Comparison of ENCODE assay signal across 36 cellular contexts in the genomic region with DNA sequence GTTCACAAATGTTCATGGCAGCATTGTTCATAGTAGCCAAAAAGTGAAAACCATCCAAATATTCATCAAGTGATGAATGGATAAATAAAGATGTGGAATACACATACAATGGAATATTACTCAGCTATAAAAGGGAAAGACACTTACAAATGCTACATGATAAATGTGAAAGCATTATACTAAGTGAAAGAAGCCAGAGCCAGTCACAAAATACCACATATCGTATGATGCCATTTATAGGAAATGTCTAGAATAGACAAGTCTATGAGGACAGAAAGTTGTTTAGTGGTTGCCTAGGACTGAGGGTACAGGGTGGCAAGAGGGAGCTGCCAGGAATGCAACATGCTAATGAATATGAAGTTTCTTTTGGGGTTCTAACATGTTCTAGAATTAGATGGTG.
"Had no signal": no experiment of that assay in that cellular context is flagged by ENCODE, and none has a peak within 500 bp of the region (broad histone marks: within the 10 kb centered on the region; RNA-seq: fewer than 3 reads in every experiment).

No MANE protein-coding gene starts in this region.

- H3K4me2 ChIP-seq: PC-9 had no signal

- H3K27ac Mint-ChIP-seq: activated CD4-positive, alpha-beta T cell treated with anti-CD3 and anti-CD28 coated beads, Interleukin-2, amount 10 ng/mL, durations not matched to agents 24 days and 14 days; activated CD8-positive, alpha-beta T cell treated with anti-CD3 and anti-CD28 coated beads for 36 hours; activated naive CD4-positive, alpha-beta T cell treated with anti-CD3 and anti-CD28 coated beads, Interleukin-2, amount 50 U/mL, for 24 hours; activated naive CD8-positive, alpha-beta T cell treated with anti-CD3 and anti-CD28 coated beads, Interleukin-2, amount 10 ng/mL, durations not matched to agents 7 days and 5 days; activated T-cell treated with anti-CD3 and anti-CD28 coated beads, Interleukin-2, amount 50 U/mL, for 24 hours; activated T-helper 2 cell treated with anti-CD3 and anti-CD28 coated beads, Interferon-gamma antibody, Interleukin-2, Interleukin-4, amounts not matched to agents 10 μg/mL and 5 μg/mL and 100 μg/mL, durations not matched to agents 14 hours and 24 hours and 36 hours; IgD-negative memory B cell had no signal

- DNase-seq: activated CD4-positive, alpha-beta T cell treated with anti-CD3 and anti-CD28 coated beads for 1 hour; activated CD4-positive, alpha-beta T cell treated with anti-CD3 and anti-CD28 coated beads, Interleukin-2, amount 10 ng/mL, durations not matched to agents 24 days and 14 days; activated CD4-positive, alpha-beta T cell treated with anti-CD3 and anti-CD28 coated beads, Interleukin-2, amount 50 U/mL, for 4 hours; activated CD4-positive, CD25-positive, alpha-beta regulatory T cell; activated CD8-positive, alpha-beta T cell treated with anti-CD3 and anti-CD28 coated beads for 36 hours; activated gamma-delta T cell; activated naive CD4-positive, alpha-beta T cell treated with Interleukin-2 at 50 U/mL for 16 hours; activated naive CD8-positive, alpha-beta T cell treated with anti-CD3 and anti-CD28 coated beads, Interleukin-2, amount 10 ng/mL, durations not matched to agents 7 days and 5 days; activated T-cell treated with anti-CD3 and anti-CD28 coated beads, Interleukin-2, amount 50 U/mL, for 24 hours; amygdala; Kasumi-1; KBM-7; MG63; NCI-H1048; NCI-H1105 treated with DMSO at 0.1 percent for 48 hours; NCI-H1436; NCI-H1694; NCI-H1930; NCI-H2081 treated with DMSO at 0.1 percent for 48 hours; NCI-H226; NCI-H446 treated with DMSO at 0.1 percent for 48 hours; NCI-H524 treated with DMSO at 0.1 percent for 48 hours; NK-92 treated with Interleukin-12 subunit alpha and Interleukin-12 subunit beta, amount 100 ng/mL, for 24 hours; PC-9; Right ventricle myocardium superior; SW 1271; T-helper 1 cell; T-helper 2 cell; T-helper 9 cell; WERI-Rb-1 had no signal

- H3K27ac ChIP-seq: ascending aorta, cardiac muscle cell, PC-9, RWPE1, WERI-Rb-1 had no signal

- H2AFZ ChIP-seq: PC-9 had no signal

- H3K9me3 ChIP-seq: MG63 had no signal

- H3K27me3 ChIP-seq: ascending aorta, cardiac muscle cell, MG63 had no signal

- H3K27me3 Mint-ChIP-seq: activated naive CD4-positive, alpha-beta T cell treated with anti-CD3 and anti-CD28 coated beads, Interleukin-2, amount 50 U/mL, for 24 hours; activated T-cell treated with anti-CD3 and anti-CD28 coated beads, Interleukin-2, amount 50 U/mL, for 24 hours had no signal

- H3K36me3 Mint-ChIP-seq: activated naive CD4-positive, alpha-beta T cell treated with anti-CD3 and anti-CD28 coated beads, Interleukin-2, amount 50 U/mL, for 24 hours; activated naive CD8-positive, alpha-beta T cell treated with anti-CD3 and anti-CD28 coated beads, Interleukin-2, amount 10 ng/mL, durations not matched to agents 7 days and 5 days; IgD-negative memory B cell had no signal

- H3K4me3 ChIP-seq: ascending aorta, cardiac muscle cell, MG63, PC-9 had no signal

- H3K4me1 Mint-ChIP-seq: activated CD4-positive, alpha-beta T cell treated with anti-CD3 and anti-CD28 coated beads, Interleukin-2, amount 10 ng/mL, durations not matched to agents 24 days and 14 days; activated naive CD4-positive, alpha-beta T cell treated with anti-CD3 and anti-CD28 coated beads, Interleukin-2, amount 50 U/mL, for 24 hours; activated naive CD8-positive, alpha-beta T cell treated with anti-CD3 and anti-CD28 coated beads, Interleukin-2, amount 10 ng/mL, durations not matched to agents 7 days and 5 days had no signal

- H3K4me3 Mint-ChIP-seq: activated CD4-positive, alpha-beta T cell treated with anti-CD3 and anti-CD28 coated beads, Interleukin-2, amount 10 ng/mL, durations not matched to agents 24 days and 14 days; activated CD8-positive, alpha-beta T cell treated with anti-CD3 and anti-CD28 coated beads for 36 hours; activated naive CD4-positive, alpha-beta T cell treated with anti-CD3 and anti-CD28 coated beads, Interleukin-2, amount 50 U/mL, for 24 hours; activated naive CD8-positive, alpha-beta T cell treated with anti-CD3 and anti-CD28 coated beads, Interleukin-2, amount 10 ng/mL, durations not matched to agents 7 days and 5 days; activated T-cell treated with anti-CD3 and anti-CD28 coated beads, Interleukin-2, amount 50 U/mL, for 24 hours; IgD-negative memory B cell had no signal

- H3K9me3 Mint-ChIP-seq: activated naive CD8-positive, alpha-beta T cell treated with anti-CD3 and anti-CD28 coated beads, Interleukin-2, amount 10 ng/mL, durations not matched to agents 7 days and 5 days; activated T-helper 2 cell treated with anti-CD3 and anti-CD28 coated beads, Interferon-gamma antibody, Interleukin-2, Interleukin-4, amounts not matched to agents 10 μg/mL and 5 μg/mL and 100 μg/mL, durations not matched to agents 14 hours and 24 hours and 36 hours had no signal

- H3K36me3 ChIP-seq: ascending aorta, cardiac muscle cell, MG63, WERI-Rb-1 had no signal
